In genomic region chr10:28949005-28950004, GRCh38 we compare ENCODE assay signal across 1 cellular context.
TF ChIP-seq lines count a peak whose summit lies in the region.

No MANE protein-coding gene starts in this region.

TF ChIP-seq in K562, 482 proteins besides CTCF, POLR2A, EP300 and RAD21 (continued from another document):
- TF ChIP-seq, protein P1, sequence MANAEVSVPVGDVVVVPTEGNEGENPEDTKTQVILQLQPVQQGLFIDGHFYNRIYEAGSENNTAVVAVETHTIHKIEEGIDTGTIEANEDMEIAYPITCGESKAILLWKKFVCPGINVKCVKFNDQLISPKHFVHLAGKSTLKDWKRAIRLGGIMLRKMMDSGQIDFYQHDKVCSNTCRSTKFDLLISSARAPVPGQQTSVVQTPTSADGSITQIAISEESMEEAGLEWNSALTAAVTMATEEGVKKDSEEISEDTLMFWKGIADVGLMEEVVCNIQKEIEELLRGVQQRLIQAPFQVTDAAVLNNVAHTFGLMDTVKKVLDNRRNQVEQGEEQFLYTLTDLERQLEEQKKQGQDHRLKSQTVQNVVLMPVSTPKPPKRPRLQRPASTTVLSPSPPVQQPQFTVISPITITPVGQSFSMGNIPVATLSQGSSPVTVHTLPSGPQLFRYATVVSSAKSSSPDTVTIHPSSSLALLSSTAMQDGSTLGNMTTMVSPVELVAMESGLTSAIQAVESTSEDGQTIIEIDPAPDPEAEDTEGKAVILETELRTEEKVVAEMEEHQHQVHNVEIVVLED (CRISPR knock-in tag; IDR thresholded peaks at IDR 0.05), result no peak
- TF ChIP-seq NELFE (IDR thresholded peaks at IDR 0.05; ENCODE audit: insufficient read depth, insufficient read length), result no peak
- TF ChIP-seq ZNF583 (CRISPR knock-in tag; IDR thresholded peaks at IDR 0.05), result no peak
- TF ChIP-seq DMBX1 (CRISPR knock-in tag; IDR thresholded peaks at IDR 0.05; ENCODE audit: borderline replicate concordance), result peak; percentile 32; the same call in 1 of the 2 replicates
